Comparison of ENCODE assay signal across 9 cellular contexts in the genomic region with DNA sequence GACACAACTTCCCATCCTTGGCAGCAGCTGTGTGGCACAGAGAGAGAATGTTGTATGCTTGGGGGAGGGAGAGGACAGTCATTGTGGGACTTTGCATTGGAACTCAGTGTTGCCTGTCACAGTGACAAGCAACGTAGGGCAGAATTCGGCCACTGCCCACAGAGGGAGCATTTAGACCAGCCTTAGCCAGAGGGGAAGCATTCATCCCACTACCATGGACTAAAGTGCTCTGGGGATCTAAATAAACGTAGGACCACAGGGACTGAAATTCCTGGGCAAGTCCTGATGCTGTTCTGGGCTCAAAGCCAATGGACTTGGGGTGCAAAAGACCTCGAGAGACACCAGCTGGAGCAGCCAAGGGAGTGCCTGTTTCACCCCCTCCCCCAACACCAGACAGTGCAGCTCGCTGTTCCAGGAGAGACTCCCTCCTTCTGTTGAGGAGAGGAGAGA. TPM values are rescaled to one million over a fixed set of nuclear protein-coding genes. Genes with fewer than 3 reads are reported as not detected.
A peak's percentile ranks its signal among the peaks of the same experiment; 100 is the strongest.
DNase-seq lines count a peak whose midpoint lies in the region; TF ChIP-seq lines count a peak whose summit lies in the region.
"Had no signal": no experiment of that assay in that cellular context is flagged by ENCODE, and none has a peak within 500 bp of the region (broad histone marks: within the 10 kb centered on the region; RNA-seq: fewer than 3 reads in every experiment).

No MANE protein-coding gene starts in this region.

- TF ChIP-seq CTCF in Peyer's patch (IDR thresholded peaks at IDR 0.05), result no peak

- peak overlapping the region; percentile 45; the same call in 1 of the 2 replicates for H2AFZ ChIP-seq in GM23248

- H3K4me3 ChIP-seq in GM23248 (no peak overlapping the region), HAP-1 (no peak overlapping the region), Peyer's patch (no peak overlapping the region)

- H3F3A ChIP-seq in GM23248 (ENCODE audit: insufficient read depth), result peaks cover 26% of the 10 kb centered on the region

- peak overlapping the region; percentile 81 for H3K27ac ChIP-seq in GM23248
- H3K27ac ChIP-seq in adipose tissue (ENCODE audit: low read depth, low read length), result peak overlapping the region; percentile 11
- peak overlapping the region in 2 of 4 donors; percentile 13 to 39 for H3K27ac ChIP-seq in Peyer's patch

- H3K9me3 ChIP-seq in GM23248 (ENCODE audit: low read depth) (no peaks in the 10 kb centered on the region), HAP-1 (no peaks in the 10 kb centered on the region), Peyer's patch (no peaks in the 10 kb centered on the region)

- 53 to 59% methylated on average over 5 of the region's 5 CpGs for WGBS in GM23248 (ENCODE audit: low coverage in 1 of 2, low lambda C conversion rate in 2 of 2, missing lambda C conversion rate in 2 of 2), 2 experiments
- 42 to 68% (median 54%) methylated on average over 5 of the region's 5 CpGs for WGBS in adipose tissue, 3 donors

- H3K4me1 ChIP-seq in GM23248 (ENCODE audit: insufficient read depth), result peaks cover 24% of the 10 kb centered on the region
- no peaks in the 10 kb centered on the region for H3K4me1 ChIP-seq in HAP-1
- H3K4me1 ChIP-seq in Peyer's patch, result peaks cover 0 to 7% (median 1%) of the 10 kb centered on the region in 4 donors

- H4K20me1 ChIP-seq in GM23248 (ENCODE audit: insufficient read depth), result no peaks in the 10 kb centered on the region

- no peak for TF ChIP-seq POLR2A in Peyer's patch (IDR thresholded peaks at IDR 0.05)

- H3K27me3 ChIP-seq in GM23248 (replicated peaks; ENCODE audit: insufficient read depth) (no peaks in the 10 kb centered on the region), HAP-1 (ENCODE audit: low read depth) (no peaks in the 10 kb centered on the region; the same call in 1 of the 2 replicates), Peyer's patch (no peaks in the 10 kb centered on the region)

- DNase-seq in GM23248, result peak; percentile 12
- DNase-seq in globus pallidus (ENCODE audit: low spot score), result peak; percentile 91
- peak; percentile 2 for DNase-seq in non-pigmented ciliary epithelial cell (ENCODE audit: low read depth)
- DNase-seq in HAP-1 (ENCODE audit: low spot score in 2 of 2), result no peak
- DNase-seq in NAMALWA (ENCODE audit: low spot score), result no peak
- no peak for DNase-seq in Peyer's patch
- no peak for DNase-seq in NCI-H1048 (lab: John Stamatoyannopoulos, UW)
- DNase-seq: NCI-H2029 treated with DMSO at 0.1 percent for 48 hours had no signal

- in situ Hi-C loops in GM23248 (cut with MboI), result no loop called here
- in situ Hi-C loops in HAP-1 (cut with MboI; ENCODE audit: low sequenced_read_pairs), result no loop called here

- no peak overlapping the region for H3K9ac ChIP-seq in GM23248

- H3K36me3 ChIP-seq in GM23248 (ENCODE audit: low read depth), result no peaks in the 10 kb centered on the region
- H3K36me3 ChIP-seq in HAP-1 (replicated peaks), result no peaks in the 10 kb centered on the region
- no peaks in the 10 kb centered on the region for H3K36me3 ChIP-seq in Peyer's patch

- H3K9me2 ChIP-seq in GM23248 (ENCODE audit: insufficient read depth), result no peaks in the 10 kb centered on the region

- H3K4me2 ChIP-seq in GM23248 (ENCODE audit: unreplicated experiment), result no peak overlapping the region

- no peaks in the 10 kb centered on the region for H3K79me2 ChIP-seq in GM23248 (ENCODE audit: insufficient read depth)

RNA-seq across cellular contexts. Expression of gene ABCA8, which starts 44.9 kb away (rescaled TPM):
- total RNA-seq in GM23248 (2014; rRNA removed; shearing (Covaris generic)), result 8.0 and 14.4 TPM in 2 replicates
- polyA plus RNA-seq in GM23248 (2016; fragmentation: Nextera tagmentation; extraction: Ambion mirVana) (3.5 and 4.4 TPM in 2 replicates), adipose tissue (10 to 100 TPM in 2 of 3 donors, 1 to 10 TPM in 1; 3.7 to 32.8 (median 22.9) TPM)
- 10 to 100 TPM; 10.9 to 87.5 (median 21.2) TPM for total RNA-seq in Peyer's patch

Comparison
In these comparisons a context has a peak if more than half of its experiments do, and no peak if none do; other contexts are left out.
1. DNase-seq: peak in GM23248 (single experiment), globus pallidus (single experiment) and non-pigmented ciliary epithelial cell (single experiment); none in HAP-1 (0 of 2), NAMALWA (single experiment), Peyer's patch (0 of 3) and NCI-H1048 (single experiment).